Comparison of ENCODE assay signal across 8 cellular contexts in genomic region chr9:122095010-122095767, GRCh38. TPM values are rescaled to one million over a fixed set of nuclear protein-coding genes. Genes with fewer than 3 reads are reported as not detected.
A peak's percentile ranks its signal among the peaks of the same experiment; 100 is the strongest.
DNase-seq lines count a peak whose midpoint lies in the region; ATAC-seq and TF ChIP-seq lines count a peak whose summit lies in the region.

No MANE protein-coding gene starts in this region.

- H3K9me3 ChIP-seq in MG63 = no peaks in the 10 kb centered on the region

- peaks cover 5% of the 10 kb centered on the region for H3K36me3 Mint-ChIP-seq in activated CD4-positive, alpha-beta memory T cell treated with anti-CD3 and anti-CD28 coated beads for 36 hours
- no peaks in the 10 kb centered on the region for H3K36me3 Mint-ChIP-seq in nephron progenitor cell (ENCODE audit: low read depth)

- peaks cover 36% of the 10 kb centered on the region for H3K4me1 Mint-ChIP-seq in activated CD4-positive, alpha-beta memory T cell treated with anti-CD3 and anti-CD28 coated beads for 36 hours (ENCODE audit: low read depth)
- peaks cover 14% of the 10 kb centered on the region for H3K4me1 Mint-ChIP-seq in nephron progenitor cell

- intact Hi-C loops in cardiac septum (cut with DNase I) (loop anchor here (5.0 to 10.0 kb wide), 2 partner anchors 548 to 720 kb away; no protein-coding TSS in a partner anchor), Right ventricle myocardium superior (cut with DNase I) (no loop called here)
- intact Hi-C loops in activated CD4-positive, alpha-beta memory T cell treated with anti-CD3 and anti-CD28 coated beads for 36 hours (cut with micrococcal nuclease) = loop anchor here (1.0 to 10.0 kb wide), 2 partner anchors 255 to 720 kb away; no protein-coding TSS in a partner anchor

- no peaks in the 10 kb centered on the region for H3K36me3 ChIP-seq in MG63

- ATAC-seq in Right ventricle myocardium superior (ENCODE audit: poor library complexity) = no peak

- H3K4me3 ChIP-seq in epithelial cell of esophagus (ENCODE audit: low read length) (no peak overlapping the region), MG63 (no peak overlapping the region)

- H3K27me3 Mint-ChIP-seq in activated CD4-positive, alpha-beta memory T cell treated with anti-CD3 and anti-CD28 coated beads for 36 hours = peaks cover 9% of the 10 kb centered on the region
- H3K27me3 Mint-ChIP-seq in nephron progenitor cell (ENCODE audit: low read depth, poor library complexity) = peaks cover 82% of the 10 kb centered on the region

- peak; percentile 69 for DNase-seq in cardiac septum (ENCODE audit: low spot score)
- DNase-seq in Right ventricle myocardium superior = no peak
- DNase-seq in NCI-H460 (ENCODE audit: extremely low read depth, low read depth) = peak; percentile 46
- DNase-seq in activated CD4-positive, alpha-beta memory T cell treated with anti-CD3 and anti-CD28 coated beads for 36 hours = peak; percentile 62
- DNase-seq in epithelial cell of esophagus (ENCODE audit: low read depth) = peak; percentile 69
- DNase-seq in nephron progenitor cell = peak; percentile 58
- peak; percentile 54 for DNase-seq in ureter (ENCODE audit: low spot score)
- no peak for DNase-seq in MG63

- no peak overlapping the region for H3K27ac Mint-ChIP-seq in activated CD4-positive, alpha-beta memory T cell treated with anti-CD3 and anti-CD28 coated beads for 36 hours
- H3K27ac Mint-ChIP-seq in nephron progenitor cell = no peak overlapping the region

- POLR2A ChIA-PET in activated CD4-positive, alpha-beta memory T cell treated with anti-CD3 and anti-CD28 coated beads for 36 hours (lab: Charles Lee) = no interaction called here

- TF ChIP-seq CTCF in epithelial cell of esophagus (IDR thresholded peaks at IDR 0.05; ENCODE audit: insufficient read depth, low read depth, low read length, missing control alignments) (peak; percentile 73), nephron progenitor cell (IDR thresholded peaks at IDR 0.05) (peak; percentile 64)

- no peak overlapping the region for H3K4me3 Mint-ChIP-seq in activated CD4-positive, alpha-beta memory T cell treated with anti-CD3 and anti-CD28 coated beads for 36 hours
- peak overlapping the region; percentile 31 for H3K4me3 Mint-ChIP-seq in nephron progenitor cell

- no peaks in the 10 kb centered on the region for H3K9me3 Mint-ChIP-seq in activated CD4-positive, alpha-beta memory T cell treated with anti-CD3 and anti-CD28 coated beads for 36 hours
- no peaks in the 10 kb centered on the region for H3K9me3 Mint-ChIP-seq in nephron progenitor cell

- CTCF ChIA-PET in activated CD4-positive, alpha-beta memory T cell treated with anti-CD3 and anti-CD28 coated beads for 36 hours (lab: Charles Lee) = interaction anchor here (0.6 to 5.8 kb wide), 11 partner anchors 9 to 721 kb away, joined by 3 to 365 read pairs (median 3); no protein-coding TSS in a partner anchor

- H3K27me3 ChIP-seq in MG63 = no peaks in the 10 kb centered on the region; the same call in none of the 2 replicates

RNA-seq across cellular contexts. Expression of gene TTLL11, which starts 2.1 kb away (rescaled TPM):
- total RNA-seq in cardiac septum (12.6 TPM), Right ventricle myocardium superior (5.0 TPM), ureter (10.9 TPM)
- 2.1 and 4.0 TPM in 2 replicates for total RNA-seq in NCI-H460 (2014; rRNA removed; shearing (Covaris generic))
- polyA plus RNA-seq in NCI-H460 (2014; cell fraction: nucleus; rRNA removed) = 0.47 and 2.4 TPM in 2 replicates
- total RNA-seq in activated CD4-positive, alpha-beta memory T cell treated with anti-CD3 and anti-CD28 coated beads for 36 hours = under 1 TPM; 0.97 TPM
- total RNA-seq in MG63 (2014; rRNA removed; shearing (Covaris generic); ENCODE audit: low replicate concordance) = 3.2 and 4.0 TPM in 2 replicates

Comparison
In these comparisons a context has a peak if more than half of its experiments do, and no peak if none do; other contexts are left out.
1. DNase-seq: peak in cardiac septum (single experiment), NCI-H460 (single experiment), activated CD4-positive, alpha-beta memory T cell treated with anti-CD3 and anti-CD28 coated beads for 36 hours (single experiment), epithelial cell of esophagus (single experiment), nephron progenitor cell (single experiment) and ureter (single experiment); none in Right ventricle myocardium superior (single experiment) and MG63 (single experiment).